1 cellular context compared by ENCODE assay signal in genomic region chr1:161132410-161133219, GRCh38.
TF ChIP-seq lines count a peak whose summit lies in the region.

DEDD (minus strand) TSS chr1:161132667; CDS start chr1:161124462, 8,205 bp downstream.

TF ChIP-seq in HepG2, 621 proteins besides CTCF, POLR2A, EP300 and RAD21 (continued from another document and continues in another):
- TF ChIP-seq SOX6 (IDR thresholded peaks at IDR 0.05) = no peak
- TF ChIP-seq SOX6 (CRISPR knock-in tag; IDR thresholded peaks at IDR 0.05) = peak; percentile 31
- peak; percentile 60 for TF ChIP-seq POLR2G (IDR thresholded peaks at IDR 0.05; ENCODE audit: low read depth, low read length)
- 0 out of 2 replicates have a peak, but pooled peaks have one; percentile 13 for TF ChIP-seq ONECUT2 (CRISPR knock-in tag; IDR thresholded peaks at IDR 0.05)
- peak; percentile 82 for TF ChIP-seq THAP11 (CRISPR knock-in tag; IDR thresholded peaks at IDR 0.05)
- no peak for TF ChIP-seq ZFP41 (CRISPR knock-in tag; IDR thresholded peaks at IDR 0.05; ENCODE audit: borderline replicate concordance)
- peak; percentile 17; the same call in 1 of the 2 replicates for TF ChIP-seq ZNF670 (CRISPR knock-in tag; IDR thresholded peaks at IDR 0.05; ENCODE audit: borderline replicate concordance)
- TF ChIP-seq ZNF547 (CRISPR knock-in tag; IDR thresholded peaks at IDR 0.05) = peak; percentile 54; the same call in 1 of the 2 replicates
- TF ChIP-seq ZNF281 (CRISPR knock-in tag; IDR thresholded peaks at IDR 0.05; ENCODE audit: borderline replicate concordance) = peak; percentile 84; the same call in 1 of the 2 replicates
- peak; percentile 34; the same call in 1 of the 2 replicates for TF ChIP-seq HBP1 (CRISPR knock-in tag; IDR thresholded peaks at IDR 0.05; ENCODE audit: low read depth)
- TF ChIP-seq CC2D1A (CRISPR knock-in tag; IDR thresholded peaks at IDR 0.05) = no peak
- TF ChIP-seq ZNF660 (CRISPR knock-in tag; IDR thresholded peaks at IDR 0.05; ENCODE audit: borderline replicate concordance, low read depth) = no peak
- TF ChIP-seq ZNF33A (CRISPR knock-in tag; IDR thresholded peaks at IDR 0.05; ENCODE audit: borderline replicate concordance) = no peak
- peak; percentile 68 for TF ChIP-seq SKI (IDR thresholded peaks at IDR 0.05; ENCODE audit: partially characterized antibody)
- no peak for TF ChIP-seq RBAK (CRISPR knock-in tag; IDR thresholded peaks at IDR 0.05)
- peak; percentile 30; the same call in 1 of the 2 replicates for TF ChIP-seq SPEN (CRISPR knock-in tag; IDR thresholded peaks at IDR 0.05; ENCODE audit: low read depth)
- no peak for TF ChIP-seq ZMAT3 (CRISPR knock-in tag; conservative IDR thresholded peaks at IDR 0.05)
- peak; percentile 84 for TF ChIP-seq FOSL2 (CRISPR knock-in tag; IDR thresholded peaks at IDR 0.05)
- TF ChIP-seq ZBTB43 (CRISPR knock-in tag; conservative IDR thresholded peaks at IDR 0.05) = 0 out of 2 replicates have a peak, but pooled peaks have one; percentile 23
- peak; percentile 24 for TF ChIP-seq TAF15 (IDR thresholded peaks at IDR 0.05; ENCODE audit: low read depth, low read length, poor library complexity, severe bottlenecking)
- peak; percentile 67; the same call in 1 of the 2 replicates for TF ChIP-seq ZNF589 (CRISPR knock-in tag; conservative IDR thresholded peaks at IDR 0.05)
- TF ChIP-seq ZNF562 (CRISPR knock-in tag; IDR thresholded peaks at IDR 0.05; ENCODE audit: borderline replicate concordance) = no peak
- no peak for TF ChIP-seq NFKB2 (CRISPR knock-in tag; IDR thresholded peaks at IDR 0.05; ENCODE audit: borderline replicate concordance)
- no peak for TF ChIP-seq KLF15 (CRISPR knock-in tag; IDR thresholded peaks at IDR 0.05; ENCODE audit: borderline replicate concordance)
- no peak for TF ChIP-seq ZNF343 (CRISPR knock-in tag; IDR thresholded peaks at IDR 0.05)
- TF ChIP-seq PRPF4 (IDR thresholded peaks at IDR 0.05; ENCODE audit: low read depth, low read length, poor library complexity, severe bottlenecking) = peak; percentile 59
- TF ChIP-seq LRRFIP1 (CRISPR knock-in tag; conservative IDR thresholded peaks at IDR 0.05) = no peak
- TF ChIP-seq LCORL (IDR thresholded peaks at IDR 0.05) = no peak
- TF ChIP-seq LCORL (CRISPR knock-in tag; IDR thresholded peaks at IDR 0.05) = 0 out of 2 replicates have a peak, but pooled peaks have one; percentile 28
- TF ChIP-seq AKAP8 (CRISPR knock-in tag; IDR thresholded peaks at IDR 0.05) = no peak
- no peak for TF ChIP-seq ZNF484 (CRISPR knock-in tag; IDR thresholded peaks at IDR 0.05; ENCODE audit: borderline replicate concordance, low read depth)
- TF ChIP-seq TOE1 (CRISPR knock-in tag; IDR thresholded peaks at IDR 0.05) = no peak
- peak; percentile 70 for TF ChIP-seq REPIN1 (CRISPR knock-in tag; IDR thresholded peaks at IDR 0.05; ENCODE audit: borderline replicate concordance, low read depth)
- no peak for TF ChIP-seq IRF1 (CRISPR knock-in tag; IDR thresholded peaks at IDR 0.05; ENCODE audit: low read depth)
- no peak for TF ChIP-seq HINFP (CRISPR knock-in tag; IDR thresholded peaks at IDR 0.05; ENCODE audit: low read depth)
- TF ChIP-seq ZNF275 (CRISPR knock-in tag; IDR thresholded peaks at IDR 0.05; ENCODE audit: borderline replicate concordance) = 0 out of 2 replicates have a peak, but pooled peaks have one; percentile 28
- no peak for TF ChIP-seq ZNF3 (CRISPR knock-in tag; IDR thresholded peaks at IDR 0.05)
- TF ChIP-seq HCFC1 (IDR thresholded peaks at IDR 0.05; ENCODE audit: low read depth, low read length) = peak; percentile 81
- 0 out of 2 replicates have a peak, but pooled peaks have one; percentile 31 for TF ChIP-seq ZNF879 (CRISPR knock-in tag; IDR thresholded peaks at IDR 0.05)
- no peak for TF ChIP-seq ZNF552 (CRISPR knock-in tag; IDR thresholded peaks at IDR 0.05; ENCODE audit: borderline replicate concordance)
- no peak for TF ChIP-seq ZUFSP (CRISPR knock-in tag; IDR thresholded peaks at IDR 0.05; ENCODE audit: borderline replicate concordance)
- TF ChIP-seq MED8 (CRISPR knock-in tag; IDR thresholded peaks at IDR 0.05; ENCODE audit: insufficient replicate concordance) = peak; percentile 38
- TF ChIP-seq NFYC (CRISPR knock-in tag; IDR thresholded peaks at IDR 0.05) = no peak
- TF ChIP-seq SOX13 (IDR thresholded peaks at IDR 0.05) = no peak
- TF ChIP-seq SOX13 (CRISPR knock-in tag; conservative IDR thresholded peaks at IDR 0.05 in 1 of 2, IDR thresholded peaks at IDR 0.05 in 1 of 2) = peak in 1 of 2 experiments; percentile 15; a peak in 1 of 4 replicates
- no peak for TF ChIP-seq ZNF496 (CRISPR knock-in tag; IDR thresholded peaks at IDR 0.05; ENCODE audit: insufficient replicate concordance)
- 0 out of 2 replicates have a peak, but pooled peaks have one; percentile 3 for TF ChIP-seq TFE3 (CRISPR knock-in tag; IDR thresholded peaks at IDR 0.05)
